Comparison of ENCODE assay signal across 8 cellular contexts in the genomic region with DNA sequence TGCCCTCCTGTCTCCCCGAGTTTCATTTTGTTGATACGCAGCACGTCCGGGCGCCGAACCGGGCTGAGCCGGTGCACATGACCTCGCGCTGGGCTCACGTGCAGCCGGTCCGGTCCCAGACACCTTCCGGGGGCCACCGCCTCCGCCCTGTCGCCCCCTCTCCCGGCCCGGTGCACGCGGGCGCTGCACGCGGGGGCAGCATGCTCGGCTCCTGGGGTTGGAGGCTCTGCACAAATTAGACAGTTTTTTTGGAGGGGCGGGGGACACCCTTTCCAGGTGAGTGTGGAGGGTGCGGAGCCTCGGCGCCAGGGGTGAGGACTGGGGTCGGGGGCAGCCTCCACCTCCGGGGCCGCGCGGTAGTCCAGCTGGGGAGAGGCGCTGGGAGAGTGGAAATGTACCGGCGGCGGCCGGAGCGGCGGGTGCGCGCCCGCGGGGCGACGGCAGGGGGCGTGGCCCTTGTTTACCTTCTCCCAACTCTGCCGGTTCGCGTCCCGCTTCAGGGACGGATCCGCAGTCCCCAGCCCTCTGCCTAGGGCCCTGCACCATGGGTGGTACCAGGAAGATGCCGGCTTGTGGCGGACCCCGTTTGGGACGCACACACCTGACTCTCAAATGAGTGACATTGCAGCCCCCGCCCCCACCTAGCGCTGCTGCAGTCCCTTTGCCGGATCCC.
DNase-seq lines count a peak whose midpoint lies in the region; ATAC-seq lines count a peak whose summit lies in the region.

No MANE protein-coding gene starts in this region.

- H3K27ac Mint-ChIP-seq in memory B cell, result peak overlapping the region; percentile 97

- peak; percentile 23 for ATAC-seq in HG02798 (IDR thresholded peaks at IDR 0.05; ENCODE audit: poor library complexity, unreplicated experiment)
- ATAC-seq in memory B cell (ENCODE audit: low read depth), result peak; percentile 2

- peaks cover 41% of the 10 kb centered on the region for H3K4me1 Mint-ChIP-seq in memory B cell

- H3K27me3 Mint-ChIP-seq in memory B cell, result no peaks in the 10 kb centered on the region

- DNase-seq in NCI-H2029 (lab: John Stamatoyannopoulos, UW) (peak; percentile 79), NCI-H2029 treated with DMSO at 0.1 percent for 48 hours (lab: John Stamatoyannopoulos, UW) (no peak), NCI-H2196 (lab: John Stamatoyannopoulos, UW; ENCODE audit: unreplicated experiment) (peak; percentile 90), memory B cell (ENCODE audit: low spot score in 2 of 2) (peak; percentile 56 to 70)
- peak; percentile 58 for DNase-seq in activated CD4-positive, alpha-beta T cell treated with anti-CD3 and anti-CD28 coated beads, Interleukin-2, amount 50 U/mL, for 1 hour
- peak; percentile 39 for DNase-seq in effector CD4-positive, alpha-beta T cell
- peak; percentile 37 for DNase-seq in stimulated activated CD8-positive, alpha-beta memory T cell treated with anti-CD3 and anti-CD28 coated beads, Interleukin-12 subunit alpha, Interleukin-12 subunit beta, amount 100 ng/mL, for 1 hour (ENCODE audit: low read depth)

- H3K9me3 Mint-ChIP-seq in memory B cell, result no peaks in the 10 kb centered on the region

- H3K36me3 Mint-ChIP-seq in memory B cell, result no peaks in the 10 kb centered on the region

- peak overlapping the region; percentile 97 for H3K4me3 Mint-ChIP-seq in memory B cell
